14 cellular contexts compared by ENCODE assay signal in genomic region chr4:159027535-159027934, GRCh38.
DNase-seq lines count a peak whose midpoint lies in the region; ATAC-seq and TF ChIP-seq lines count a peak whose summit lies in the region.
"Had no signal": no experiment of that assay in that cellular context is flagged by ENCODE, and none has a peak within 500 bp of the region (broad histone marks: within the 10 kb centered on the region; RNA-seq: fewer than 3 reads in every experiment).

No MANE protein-coding gene starts in this region.

- no peaks in the 10 kb centered on the region for H3K4me1 ChIP-seq in mucosa of descending colon (ENCODE audit: low read depth)

- DNase-seq in lung microvascular endothelial cell (ENCODE audit: low read depth in 2 of 2): peak; percentile 66
- DNase-seq in activated CD4-positive, alpha-beta T cell treated with anti-CD3 and anti-CD28 coated beads, Interleukin-2, amount 10 ng/mL, durations not matched to agents 7 days and 5 days: no peak
- no peak for DNase-seq in mucosa of descending colon
- no peak for DNase-seq in left lobe of liver (ENCODE audit: low spot score)
- no peak for DNase-seq in NCI-H146 (lab: John Stamatoyannopoulos, UW)
- DNase-seq: dorsolateral prefrontal cortex, NCI-H1436 treated with DMSO at 0.1 percent for 48 hours, NCI-H82, SHP77, substantia nigra had no signal

- ATAC-seq in GM18519 (IDR thresholded peaks at IDR 0.05; ENCODE audit: low FRiP score, unreplicated experiment) (peak; percentile 90), GM21737 (IDR thresholded peaks at IDR 0.05; ENCODE audit: unreplicated experiment) (peak; percentile 62), HG03457 (IDR thresholded peaks at IDR 0.05; ENCODE audit: unreplicated experiment) (peak; percentile 57), mucosa of descending colon (no peak), left lobe of liver (no peak)

- H3K4me3 Mint-ChIP-seq in activated CD4-positive, alpha-beta T cell treated with anti-CD3 and anti-CD28 coated beads, Interleukin-2, amount 10 ng/mL, durations not matched to agents 7 days and 5 days: no peak overlapping the region
- H3K4me3 Mint-ChIP-seq: nephron had no signal

- intact Hi-C loops in mucosa of descending colon (cut with DNase I, micrococcal nuclease): no loop called here

- no peak for TF ChIP-seq CTCF in mucosa of descending colon (IDR thresholded peaks at IDR 0.05)

- H3K27me3 Mint-ChIP-seq in activated CD4-positive, alpha-beta T cell treated with anti-CD3 and anti-CD28 coated beads, Interleukin-2, amount 10 ng/mL, durations not matched to agents 7 days and 5 days: peaks cover 7% of the 10 kb centered on the region

- no peaks in the 10 kb centered on the region for H3K9me3 ChIP-seq in mucosa of descending colon

- H3K9me3 Mint-ChIP-seq in activated CD4-positive, alpha-beta T cell treated with anti-CD3 and anti-CD28 coated beads, Interleukin-2, amount 10 ng/mL, durations not matched to agents 7 days and 5 days: no peaks in the 10 kb centered on the region
- H3K9me3 Mint-ChIP-seq: nephron had no signal

- CTCF ChIA-PET in activated CD4-positive, alpha-beta T cell treated with anti-CD3 and anti-CD28 coated beads, Interleukin-2, amount 10 ng/mL, durations not matched to agents 7 days and 5 days (lab: Charles Lee): no interaction called here

- POLR2A ChIA-PET in activated CD4-positive, alpha-beta T cell treated with anti-CD3 and anti-CD28 coated beads, Interleukin-2, amount 10 ng/mL, durations not matched to agents 7 days and 5 days (lab: Charles Lee): no interaction called here

- no peaks in the 10 kb centered on the region for H3K36me3 Mint-ChIP-seq in activated CD4-positive, alpha-beta T cell treated with anti-CD3 and anti-CD28 coated beads, Interleukin-2, amount 10 ng/mL, durations not matched to agents 7 days and 5 days (ENCODE audit: low read depth)

- H3K36me3 ChIP-seq in mucosa of descending colon (ENCODE audit: low read depth): no peaks in the 10 kb centered on the region

- no peaks in the 10 kb centered on the region for H3K4me1 Mint-ChIP-seq in activated CD4-positive, alpha-beta T cell treated with anti-CD3 and anti-CD28 coated beads, Interleukin-2, amount 10 ng/mL, durations not matched to agents 7 days and 5 days
- H3K4me1 Mint-ChIP-seq: nephron had no signal

- H3K4me3 ChIP-seq in mucosa of descending colon: no peak overlapping the region
- H3K4me3 ChIP-seq: dorsolateral prefrontal cortex had no signal

- no peak overlapping the region for H3K27ac Mint-ChIP-seq in activated CD4-positive, alpha-beta T cell treated with anti-CD3 and anti-CD28 coated beads, Interleukin-2, amount 10 ng/mL, durations not matched to agents 7 days and 5 days
- H3K27ac Mint-ChIP-seq: nephron had no signal

Comparison
In these comparisons a context has a peak if more than half of its experiments do, and no peak if none do; other contexts are left out.
1. ATAC-seq: peak in GM18519 (single experiment), GM21737 (single experiment) and HG03457 (single experiment); none in mucosa of descending colon (single experiment) and left lobe of liver (single experiment).
2. DNase-seq: peak in lung microvascular endothelial cell (2 of 2); none in activated CD4-positive, alpha-beta T cell treated with anti-CD3 and anti-CD28 coated beads, Interleukin-2, amount 10 ng/mL, durations not matched to agents 7 days and 5 days (single experiment), mucosa of descending colon (0 of 3), left lobe of liver (single experiment) and NCI-H146 (single experiment).